Comparison of ENCODE assay signal across 9 cellular contexts in the genomic region with DNA sequence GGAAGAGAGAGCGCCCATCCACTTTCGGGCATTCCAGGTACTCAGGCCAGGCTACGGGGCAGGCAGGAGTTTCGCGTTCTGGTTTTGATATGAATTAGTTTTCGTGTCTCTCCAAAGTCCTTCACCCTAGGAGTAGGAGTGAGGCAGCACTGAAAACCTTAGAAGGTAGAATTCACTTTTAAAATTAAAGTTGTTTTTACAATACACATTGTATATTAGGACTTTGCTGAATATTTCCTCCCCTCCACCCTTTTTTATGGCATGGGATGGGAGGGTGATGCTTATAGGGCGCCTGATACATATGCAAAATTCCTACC. TPM values are rescaled to one million over a fixed set of nuclear protein-coding genes. Genes with fewer than 3 reads are reported as not detected.
DNase-seq lines count a peak whose midpoint lies in the region; ATAC-seq, FAIRE-seq and TF ChIP-seq lines count a peak whose summit lies in the region.
"Had no signal": no experiment of that assay in that cellular context is flagged by ENCODE, and none has a peak within 500 bp of the region (broad histone marks: within the 10 kb centered on the region; RNA-seq: fewer than 3 reads in every experiment).

No MANE protein-coding gene starts in this region.

- peaks cover 41% of the 10 kb centered on the region for H3K79me2 ChIP-seq in ACC112 (ENCODE audit: control insufficient read depth, insufficient read depth, low read length, unreplicated experiment)

- intact Hi-C loops in dorsolateral prefrontal cortex (cut with DNase I) = loop anchor here in 1 of 2 donors (5.0 kb wide), 1 partner anchor 129 kb away; no protein-coding TSS in a partner anchor

- peak overlapping the region; percentile 60 for H2AFZ ChIP-seq in ACC112 (ENCODE audit: low read length, unreplicated experiment)

- H3K36me3 ChIP-seq in ACC112 (ENCODE audit: insufficient read depth, low read length) = no peaks in the 10 kb centered on the region; the same call in none of the 2 replicates

- no peak for DNase-seq in Jurkat, Clone E6-1 (ENCODE audit: low read depth, low spot score)
- DNase-seq in dorsolateral prefrontal cortex = no peak
- no peak for DNase-seq in naive B cell
- no peak for DNase-seq in NCI-H2196 treated with DMSO at 0.1 percent for 48 hours (lab: John Stamatoyannopoulos, UW; ENCODE audit: unreplicated experiment)
- DNase-seq in NCI-H1092 treated with DMSO at 0.1 percent for 48 hours (lab: John Stamatoyannopoulos, UW) = no peak
- DNase-seq in GM12891 (ENCODE audit: insufficient read length, low spot score) = no peak
- DNase-seq: NCI-H1092 had no signal

- H3K4me1 Mint-ChIP-seq in naive B cell = peaks cover 14 to 17% (median 14%) of the 10 kb centered on the region in 3 donors

- H3K4me3 ChIP-seq in ACC112 (ENCODE audit: low read depth, low read length) = peak overlapping the region; percentile 91
- peak overlapping the region; percentile 49 for H3K4me3 ChIP-seq in Jurkat, Clone E6-1 (ENCODE audit: low read length)
- H3K4me3 ChIP-seq in dorsolateral prefrontal cortex = peak overlapping the region; percentile 27 to 78 (median 61)

- H3K27ac ChIP-seq in ACC112 (ENCODE audit: low read depth, low read length) (peak overlapping the region; percentile 85), dorsolateral prefrontal cortex (peak overlapping the region in 46 of 59 donors; percentile 10 to 90 (median 61))

- ATAC-seq in naive B cell (ENCODE audit: low read depth in 2 of 2) (no peak), HG03521 (IDR thresholded peaks at IDR 0.05; ENCODE audit: unreplicated experiment) (no peak)

- H3K36me3 Mint-ChIP-seq in naive B cell = no peaks in the 10 kb centered on the region

- no peak for TF ChIP-seq POLR2A in GM12891 (IDR thresholded peaks at IDR 0.05; ENCODE audit: low read depth, low read length)

- TF ChIP-seq CTCF in dorsolateral prefrontal cortex (IDR thresholded peaks at IDR 0.05 in 54 of 56, conservative IDR thresholded peaks at IDR 0.05 in 2 of 56; ENCODE audit: low read depth in 1 of 56, partially characterized antibody in 56 of 56) = peak in 3 of 56 donors; percentile 1 to 6 (median 1)

- H3K9me3 Mint-ChIP-seq in naive B cell = no peaks in the 10 kb centered on the region

- peaks cover 49 to 68% (median 52%) of the 10 kb centered on the region in 3 donors for H3K27me3 Mint-ChIP-seq in naive B cell

- H3K27me3 ChIP-seq in ACC112 (ENCODE audit: insufficient read depth, low read length) (no peaks in the 10 kb centered on the region), dorsolateral prefrontal cortex (peaks cover 0 to 46% (median 15%) of the 10 kb centered on the region in 45 donors)

- peaks cover 39% of the 10 kb centered on the region for H3K4me1 ChIP-seq in ACC112 (ENCODE audit: control insufficient read depth, insufficient read depth, low read length, unreplicated experiment)

- FAIRE-seq in GM12891 (lab: Jason Lieb, UNC) = no peak

- peak overlapping the region; percentile 30 to 82 (median 59) for H3K4me3 Mint-ChIP-seq in naive B cell

- no peak overlapping the region for H3K27ac Mint-ChIP-seq in naive B cell

TF ChIP-seq in GM12891, 5 proteins besides CTCF, POLR2A, EP300 and RAD21:
- no peak for TF ChIP-seq POLR2AphosphoS5 (IDR thresholded peaks at IDR 0.05; ENCODE audit: low read depth, low read length)
- no peak for TF ChIP-seq SPI1 (IDR thresholded peaks at IDR 0.05; ENCODE audit: low read depth, low read length)
- TF ChIP-seq PAX5 (IDR thresholded peaks at IDR 0.05; ENCODE audit: insufficient read depth, low read length, severe bottlenecking) = no peak
- TF ChIP-seq POU2F2 (IDR thresholded peaks at IDR 0.05; ENCODE audit: low read depth, low read length) = no peak
- no peak for TF ChIP-seq TAF1 (IDR thresholded peaks at IDR 0.05; ENCODE audit: low read depth, low read length)

RNA-seq across cellular contexts. Expression of a gene that starts 0.7 kb away (rescaled TPM):
- 1.2 TPM for polyA plus RNA-seq in Jurkat, Clone E6-1 (2012; ENCODE audit: insufficient read depth, insufficient read length)
- total RNA-seq in dorsolateral prefrontal cortex = 10 to 100 TPM in 92 of 120 experiments, 1 to 10 TPM in 28; 3.7 to 35.1 (median 13.0) TPM
- not detected for polyA plus RNA-seq in naive B cell (ENCODE audit: low read depth in 6 of 6)
- 2.1 TPM for polyA plus RNA-seq in GM12891 (2012; ENCODE audit: low read depth, missing spikeins)

RNA-seq across cellular contexts. Expression of a gene that starts 0.7 kb away (rescaled TPM):
- polyA plus RNA-seq in Jurkat, Clone E6-1 (2012; ENCODE audit: insufficient read depth, insufficient read length) = 12.3 TPM
- total RNA-seq in dorsolateral prefrontal cortex = 10 to 100 TPM; 11.6 to 28.0 (median 17.4) TPM
- polyA plus RNA-seq in naive B cell (ENCODE audit: low read depth in 6 of 6) = 1 to 10 TPM; 1.3 to 3.6 (median 1.8) TPM
- 6.0 TPM for polyA plus RNA-seq in GM12891 (2012; ENCODE audit: low read depth, missing spikeins)
